Comparison of ENCODE assay signal across 18 cellular contexts in genomic region chr20:64278319-64278681, GRCh38. TPM values are rescaled to one million over a fixed set of nuclear protein-coding genes. Genes with fewer than 3 reads are reported as not detected.
DNase-seq lines count a peak whose midpoint lies in the region; ATAC-seq, FAIRE-seq and TF ChIP-seq lines count a peak whose summit lies in the region.
"Had no signal": no experiment of that assay in that cellular context is flagged by ENCODE, and none has a peak within 500 bp of the region (broad histone marks: within the 10 kb centered on the region; RNA-seq: fewer than 3 reads in every experiment).

No MANE protein-coding gene starts in this region.

- H3K4me1 ChIP-seq in Panc1 (ENCODE audit: control insufficient read depth, insufficient read depth, low read length) (no peaks in the 10 kb centered on the region), HepG2 (ENCODE audit: insufficient read depth, low read length) (no peaks in the 10 kb centered on the region), ascending aorta (no peaks in the 10 kb centered on the region)
- H3K4me1 ChIP-seq: BE2C had no signal

- ATAC-seq in Right ventricle myocardium superior (ENCODE audit: poor library complexity) (no peak), Panc1 (0 out of 2 replicates have a peak, but pooled peaks have one; percentile 26), HepG2 (peak; percentile 62)

- intact Hi-C loops in Right ventricle myocardium superior (cut with DNase I): no loop called here
- intact Hi-C loops in cardiac septum (cut with DNase I): no loop called here
- intact Hi-C loops in Panc1 (cut with micrococcal nuclease; ENCODE audit: unreplicated experiment): no loop called here
- intact Hi-C loops in HepG2 (cut with micrococcal nuclease; ENCODE audit: unreplicated experiment): no loop called here
- intact Hi-C loops in ascending aorta (cut with DNase I): no loop called here

- H4K20me1 ChIP-seq in HepG2 (ENCODE audit: insufficient read depth, low read length): no peaks in the 10 kb centered on the region

- no peak overlapping the region for H3K4me3 ChIP-seq in Panc1 (ENCODE audit: low read depth in 2 of 2, low read length in 2 of 2)
- no peak overlapping the region for H3K4me3 ChIP-seq in HepG2 (replicated peaks in 1 of 3; ENCODE audit: insufficient read depth in 1 of 3, low read depth in 2 of 3, low read length in 3 of 3)
- no peak overlapping the region for H3K4me3 ChIP-seq in ascending aorta

- H3K27me3 ChIP-seq in Panc1 (ENCODE audit: control insufficient read depth, insufficient read depth, low read length): peaks cover 2% of the 10 kb centered on the region; the same call in 1 of the 2 replicates
- no peaks in the 10 kb centered on the region for H3K27me3 ChIP-seq in HepG2 (ENCODE audit: control insufficient read depth in 1 of 2, insufficient read depth in 2 of 2, low read length in 2 of 2)
- H3K27me3 ChIP-seq in ascending aorta: no peaks in the 10 kb centered on the region
- H3K27me3 ChIP-seq: BE2C had no signal

- H3K36me3 ChIP-seq in Panc1 (ENCODE audit: control insufficient read depth, insufficient read depth, low read length): no peaks in the 10 kb centered on the region
- peaks cover 5 to 13% of the 10 kb centered on the region in 2 experiments; a peak in 3 of 5 replicates for H3K36me3 ChIP-seq in HepG2 (replicated peaks in 1 of 2; ENCODE audit: control insufficient read depth in 1 of 2, insufficient read depth in 2 of 2, low read length in 2 of 2)
- peaks cover 5 to 12% of the 10 kb centered on the region in 2 donors for H3K36me3 ChIP-seq in ascending aorta

- TF ChIP-seq CTCF in Panc1 (IDR thresholded peaks at IDR 0.05) (no peak), HepG2 (CRISPR knock-in tag; IDR thresholded peaks at IDR 0.05) (no peak), ascending aorta (IDR thresholded peaks at IDR 0.05) (no peak)

- TF ChIP-seq RAD21 in HepG2 (CRISPR knock-in tag; IDR thresholded peaks at IDR 0.05): no peak

- TF ChIP-seq POLR2A in HepG2 (IDR thresholded peaks at IDR 0.05; ENCODE audit: insufficient read depth in 1 of 2, low read depth in 2 of 2, low read length in 2 of 2): no peak

- H3K4me2 ChIP-seq in HepG2 (ENCODE audit: low read depth, low read length): no peak overlapping the region

- no peaks in the 10 kb centered on the region for H3K79me2 ChIP-seq in HepG2 (ENCODE audit: insufficient read depth, low read length)

- POLR2A ChIA-PET in Panc1 (lab: Charles Lee): no interaction called here
- POLR2A ChIA-PET in HepG2 (lab: Yijun Ruan, JAX): no interaction called here

- TF ChIP-seq EP300 in HepG2 (IDR thresholded peaks at IDR 0.05; ENCODE audit: low read depth in 2 of 2, low read length in 2 of 2): no peak
- TF ChIP-seq EP300 in HepG2 (CRISPR knock-in tag; IDR thresholded peaks at IDR 0.05; ENCODE audit: borderline replicate concordance): no peak

- DNase-seq in Right ventricle myocardium superior: peak; percentile 17
- no peak for DNase-seq in cardiac septum (ENCODE audit: low spot score)
- DNase-seq in Panc1 (ENCODE audit: low read depth, low spot score): no peak
- DNase-seq in HepG2 (ENCODE audit: low spot score): no peak
- DNase-seq in NCI-H1048 (lab: John Stamatoyannopoulos, UW): no peak
- no peak for DNase-seq in ascending aorta (ENCODE audit: low spot score in 2 of 2)
- DNase-seq in DMS79 treated with DMSO at 0.1 percent for 48 hours (lab: John Stamatoyannopoulos, UW): no peak
- DNase-seq: BE2C; CD4-positive, alpha-beta memory T cell; DMS79; GDM1; HCEC 1CT; HFFc6 had no signal

- WGBS in HepG2 (ENCODE audit: low lambda C conversion rate): 55% methylated on average over 3 of the region's 4 CpGs

- no peak overlapping the region for H3K9ac ChIP-seq in HepG2 (ENCODE audit: insufficient read depth, low read depth, low read length)

- BruUV-seq in Panc1 (replicated peaks; lab: Mats Ljungman, UMichigan) (no TSS peak), HepG2 (replicated peaks; lab: Mats Ljungman, UMichigan) (no TSS peak)

- in situ Hi-C loops in Panc1 (cut with HindIII; ENCODE audit: low pct_unique_long_range_greater_than_20kb, low sequenced_read_pairs) (no loop called here), HepG2 (cut with HindIII; ENCODE audit: extremely low pct_ligation_motif_present, low pct_unique_long_range_greater_than_20kb) (no loop called here)

- H3K9me3 ChIP-seq in Panc1 (ENCODE audit: control insufficient read depth, insufficient read depth, low read depth, low read length): no peaks in the 10 kb centered on the region
- H3K9me3 ChIP-seq in HepG2 (ENCODE audit: low read length): no peaks in the 10 kb centered on the region
- no peaks in the 10 kb centered on the region for H3K9me3 ChIP-seq in ascending aorta
- H3K9me3 ChIP-seq: BE2C had no signal

- H3K27ac ChIP-seq in Panc1 (ENCODE audit: low read length) (no peak overlapping the region), HepG2 (ENCODE audit: extremely low read length, insufficient read depth, low read length) (no peak overlapping the region), ascending aorta (no peak overlapping the region)
- H3K27ac ChIP-seq: C4-2B had no signal

- no peak overlapping the region for H2AFZ ChIP-seq in HepG2 (ENCODE audit: low read length)

- CTCF ChIA-PET in Panc1 (lab: Charles Lee): no interaction called here
- CTCF ChIA-PET in HepG2 (lab: Yijun Ruan, JAX; ENCODE audit: low intra/inter-chr PET ratio, low total read pairs): interaction anchor here (1.5 kb wide), 1 partner anchor 7 kb away, joined by 3 read pairs; no protein-coding TSS in a partner anchor

- FAIRE-seq in HepG2 (lab: Jason Lieb, UNC): no peak
- FAIRE-seq: A204.1, GM12892, GM19239, H1 had no signal

TF ChIP-seq in HepG2, 621 proteins besides CTCF, POLR2A, EP300 and RAD21 (continues in another document):
- TF ChIP-seq ZBTB46 (CRISPR knock-in tag; IDR thresholded peaks at IDR 0.05; ENCODE audit: borderline replicate concordance) (no peak), HNRNPK (IDR thresholded peaks at IDR 0.05; ENCODE audit: low read depth, low read length, poor library complexity, severe bottlenecking) (no peak), PRPF4 (IDR thresholded peaks at IDR 0.05; ENCODE audit: low read depth, low read length, poor library complexity, severe bottlenecking) (no peak), GABPA (IDR thresholded peaks at IDR 0.05; ENCODE audit: low read depth, low read length) (0 out of 2 replicates have a peak, but pooled peaks have one; percentile 12), GABPA (CRISPR knock-in tag; IDR thresholded peaks at IDR 0.05; ENCODE audit: low read depth) (no peak), ZBTB25 (CRISPR knock-in tag; IDR thresholded peaks at IDR 0.05) (no peak), ZNF138 (CRISPR knock-in tag; IDR thresholded peaks at IDR 0.05; ENCODE audit: low read depth) (no peak), ZFAT (CRISPR knock-in tag; conservative IDR thresholded peaks at IDR 0.05) (no peak)

RNA-seq across cellular contexts. Expression of gene PCMTD2, which starts 22.8 kb away (rescaled TPM):
- total RNA-seq in Right ventricle myocardium superior (81.9 TPM), cardiac septum (46.9 TPM), Panc1 (2021; ENCODE audit: unreplicated experiment) (35.0 TPM), HepG2 (2016; rRNA removed; fragmentation: Illumina TruSeq; extraction: Trizol) (47.0 and 50.5 TPM in 2 replicates), ascending aorta (30.3 TPM)
- 23.5 TPM for polyA plus RNA-seq in Panc1 (2012; ENCODE audit: insufficient read length)
- total RNA-seq in HepG2 (2016; cell fraction: cytosol; rRNA removed; fragmentation: Illumina TruSeq; extraction: Trizol; ENCODE audit: low read depth): 5.3 and 6.4 TPM in 2 replicates
- 44.0 and 57.6 TPM in 2 replicates for total RNA-seq in HepG2 (2016; cell fraction: insoluble cytoplasmic fraction; rRNA removed; fragmentation: Illumina TruSeq; extraction: Trizol)
- total RNA-seq in HepG2 (2016; cell fraction: membrane; rRNA removed; fragmentation: Illumina TruSeq; extraction: Trizol): 23.6 and 27.0 TPM in 2 replicates
- total RNA-seq in HepG2 (2016; cell fraction: nucleus; rRNA removed; fragmentation: Illumina TruSeq; extraction: Trizol): 52.1 and 60.5 TPM in 2 replicates
- polyA plus RNA-seq in HepG2 (2011; rRNA removed): 66.3 and 76.9 TPM in 2 replicates
- 40.5 and 52.8 TPM in 2 replicates for polyA plus RNA-seq in HepG2 (2011; cell fraction: cytosol; rRNA removed)
- polyA plus RNA-seq in HepG2 (2011; cell fraction: nucleus; rRNA removed): 117 and 148 TPM in 2 replicates
- 58.6 and 62.1 TPM in 2 replicates for polyA plus RNA-seq in HepG2 (2012)
- polyA plus RNA-seq in HepG2 (2016; cell fraction: cytosol; fragmentation: Illumina TruSeq; extraction: Trizol; ENCODE audit: low read depth): 1.5 and 2.4 TPM in 2 replicates
- 41.2 and 44.9 TPM in 2 replicates for polyA plus RNA-seq in HepG2 (2016; cell fraction: insoluble cytoplasmic fraction; fragmentation: Illumina TruSeq; extraction: Trizol; ENCODE audit: low read depth)
- polyA plus RNA-seq in HepG2 (2016; cell fraction: membrane; fragmentation: Illumina TruSeq; extraction: Trizol; ENCODE audit: low read depth): 10.2 and 12.5 TPM in 2 replicates
- polyA plus RNA-seq in HepG2 (2016; cell fraction: nucleus; fragmentation: Illumina TruSeq; extraction: Trizol; ENCODE audit: insufficient read depth, low read depth): 134 and 146 TPM in 2 replicates
- 20.0 and 41.6 TPM in 2 replicates for polyA minus RNA-seq in HepG2 (2011; rRNA and poly(A)+ RNA removed; ENCODE audit: low replicate concordance)
- 36.8 and 46.1 TPM in 2 replicates for polyA minus RNA-seq in HepG2 (2011; cell fraction: cytosol; rRNA and poly(A)+ RNA removed)
- 78.9 and 107 TPM in 2 replicates for polyA minus RNA-seq in HepG2 (2011; cell fraction: nucleus; rRNA and poly(A)+ RNA removed)
